28 cellular contexts compared by ENCODE assay signal in genomic region chr9:114464652-114465051, GRCh38.
"Had no signal": no experiment of that assay in that cellular context is flagged by ENCODE, and none has a peak within 500 bp of the region (broad histone marks: within the 10 kb centered on the region; RNA-seq: fewer than 3 reads in every experiment).

No MANE protein-coding gene starts in this region.

- H3K27ac ChIP-seq: colonic mucosa, dorsolateral prefrontal cortex, epithelial cell of prostate, esophagus muscularis mucosa, esophagus squamous epithelium, foreskin keratinocyte, gastrocnemius medialis, gastroesophageal sphincter, heart left ventricle, heart right ventricle, hepatocyte had no signal

- H3K79me2 ChIP-seq: hepatocyte had no signal

- H3K27me3 ChIP-seq: colonic mucosa, dorsolateral prefrontal cortex, esophagus muscularis mucosa, esophagus squamous epithelium, foreskin keratinocyte, gastrocnemius medialis, gastroesophageal sphincter, heart right ventricle, hepatocyte had no signal

- H3K9me3 ChIP-seq: colonic mucosa, esophagus squamous epithelium, gastrocnemius medialis had no signal

- H3K4me2 ChIP-seq: hepatocyte had no signal

- H3K4me3 ChIP-seq: colonic mucosa, dorsolateral prefrontal cortex, esophagus muscularis mucosa, esophagus squamous epithelium, gastrocnemius medialis, gastroesophageal sphincter, heart left ventricle, heart right ventricle, hepatocyte had no signal

- H2AFZ ChIP-seq: hepatocyte had no signal

- H3K4me1 ChIP-seq: colonic mucosa, esophagus muscularis mucosa, foreskin keratinocyte, gastrocnemius medialis, gastroesophageal sphincter, heart left ventricle, heart right ventricle had no signal

- ATAC-seq: effector memory CD8-positive, alpha-beta T cell; esophagus mucosa; foreskin keratinocyte; gastrocnemius medialis; gastroesophageal sphincter; heart left ventricle; heart right ventricle had no signal

- H3K36me3 ChIP-seq: colonic mucosa, esophagus squamous epithelium, gastrocnemius medialis, heart left ventricle, heart right ventricle had no signal

- DNase-seq: colonic mucosa; cortex of kidney; dermis blood vessel endothelial cell; dorsolateral prefrontal cortex; effector CD4-positive, alpha-beta T cell; effector CD8-positive, alpha-beta T cell; effector memory CD4-positive, alpha-beta T cell; effector memory CD8-positive, alpha-beta T cell; endodermal cell; erythroblast; esophagus squamous epithelium; foreskin fibroblast; foreskin keratinocyte; foreskin melanocyte; gastrocnemius medialis; glutamatergic neuron; head of caudate nucleus; heart left ventricle; heart right ventricle had no signal

- FAIRE-seq: colon, endometrium, endothelial cell of umbilical vein, frontal cortex had no signal
